Comparison of ENCODE assay signal across 10 cellular contexts in genomic region chr17:82269138-82269881, GRCh38. TPM values are rescaled to one million over a fixed set of nuclear protein-coding genes. Genes with fewer than 3 reads are reported as not detected.
DNase-seq lines count a peak whose midpoint lies in the region; ATAC-seq and TF ChIP-seq lines count a peak whose summit lies in the region.
"Had no signal": no experiment of that assay in that cellular context is flagged by ENCODE, and none has a peak within 500 bp of the region (broad histone marks: within the 10 kb centered on the region; RNA-seq: fewer than 3 reads in every experiment).

No MANE protein-coding gene starts in this region.

- peak overlapping the region; percentile 74 for H3K27ac Mint-ChIP-seq in activated CD4-positive, alpha-beta memory T cell treated with anti-CD3 and anti-CD28 coated beads for 36 hours
- no peak overlapping the region for H3K27ac Mint-ChIP-seq in activated CD4-positive, alpha-beta memory T cell treated with anti-CD3 and anti-CD28 coated beads, Interleukin-2, amount 10 ng/mL, durations not matched to agents 7 days and 5 days
- peak overlapping the region; percentile 73 for H3K27ac Mint-ChIP-seq in activated T-helper 1 cell treated with anti-CD3 and anti-CD28 coated beads, Interleukin-12 subunit alpha, Interleukin-12 subunit beta, Interleukin-2, Interleukin-4 antibody, amounts not matched to agents 30 ng/mL and 10 ng/mL and 1 ng/mL, durations not matched to agents 14 hours and 24 hours and 36 hours
- peak overlapping the region; percentile 47 for H3K27ac Mint-ChIP-seq in stimulated activated naive B cell treated with anti-CD40 and anti-IgM and Interleukin-4, amounts not matched to agents 10 μg/mL and 1 μg/mL and 100 μg/mL, for 72 hours

- H3K9me2 ChIP-seq in PC-9 (ENCODE audit: insufficient read depth): no peaks in the 10 kb centered on the region

- DNase-seq in activated CD4-positive, alpha-beta memory T cell treated with anti-CD3 and anti-CD28 coated beads for 36 hours: no peak
- DNase-seq in activated CD4-positive, alpha-beta memory T cell treated with anti-CD3 and anti-CD28 coated beads, Interleukin-2, amount 10 ng/mL, durations not matched to agents 7 days and 5 days: no peak
- DNase-seq in activated T-helper 1 cell treated with anti-CD3 and anti-CD28 coated beads, Interleukin-12 subunit alpha, Interleukin-12 subunit beta, Interleukin-2, Interleukin-4 antibody, amounts not matched to agents 30 ng/mL and 10 ng/mL and 1 ng/mL, durations not matched to agents 14 hours and 24 hours and 36 hours (ENCODE audit: low spot score): no peak
- DNase-seq in left colon (peak; percentile 64 to 75), PC-9 (no peak), superior temporal gyrus (ENCODE audit: extremely low spot score) (no peak)
- no peak for DNase-seq in stimulated activated naive B cell treated with anti-CD40 and anti-IgM and Interleukin-4, amounts not matched to agents 10 μg/mL and 1 μg/mL and 100 μg/mL, for 72 hours
- DNase-seq: NK-92 treated with Interleukin-12 subunit alpha and Interleukin-12 subunit beta, amount 100 ng/mL, for 24 hours; stimulated activated CD4-positive, alpha-beta T cell treated with anti-CD3 and anti-CD28 coated beads, Interleukin-1b, Interleukin-23, amount 100 ng/mL, for 48 hours had no signal

- no peaks in the 10 kb centered on the region for H3K9me3 Mint-ChIP-seq in activated CD4-positive, alpha-beta memory T cell treated with anti-CD3 and anti-CD28 coated beads for 36 hours
- no peaks in the 10 kb centered on the region for H3K9me3 Mint-ChIP-seq in activated CD4-positive, alpha-beta memory T cell treated with anti-CD3 and anti-CD28 coated beads, Interleukin-2, amount 10 ng/mL, durations not matched to agents 7 days and 5 days
- H3K9me3 Mint-ChIP-seq in activated T-helper 1 cell treated with anti-CD3 and anti-CD28 coated beads, Interleukin-12 subunit alpha, Interleukin-12 subunit beta, Interleukin-2, Interleukin-4 antibody, amounts not matched to agents 30 ng/mL and 10 ng/mL and 1 ng/mL, durations not matched to agents 14 hours and 24 hours and 36 hours: no peaks in the 10 kb centered on the region
- no peaks in the 10 kb centered on the region for H3K9me3 Mint-ChIP-seq in stimulated activated naive B cell treated with anti-CD40 and anti-IgM and Interleukin-4, amounts not matched to agents 10 μg/mL and 1 μg/mL and 100 μg/mL, for 72 hours

- no peaks in the 10 kb centered on the region for H3K27me3 ChIP-seq in PC-9 (ENCODE audit: insufficient read depth, low read depth)

- no peaks in the 10 kb centered on the region for H3K27me3 Mint-ChIP-seq in activated CD4-positive, alpha-beta memory T cell treated with anti-CD3 and anti-CD28 coated beads for 36 hours
- H3K27me3 Mint-ChIP-seq in activated CD4-positive, alpha-beta memory T cell treated with anti-CD3 and anti-CD28 coated beads, Interleukin-2, amount 10 ng/mL, durations not matched to agents 7 days and 5 days: no peaks in the 10 kb centered on the region
- H3K27me3 Mint-ChIP-seq in activated T-helper 1 cell treated with anti-CD3 and anti-CD28 coated beads, Interleukin-12 subunit alpha, Interleukin-12 subunit beta, Interleukin-2, Interleukin-4 antibody, amounts not matched to agents 30 ng/mL and 10 ng/mL and 1 ng/mL, durations not matched to agents 14 hours and 24 hours and 36 hours (ENCODE audit: insufficient read depth): no peaks in the 10 kb centered on the region
- no peaks in the 10 kb centered on the region for H3K27me3 Mint-ChIP-seq in stimulated activated naive B cell treated with anti-CD40 and anti-IgM and Interleukin-4, amounts not matched to agents 10 μg/mL and 1 μg/mL and 100 μg/mL, for 72 hours

- no peak overlapping the region for H3K4me3 Mint-ChIP-seq in activated CD4-positive, alpha-beta memory T cell treated with anti-CD3 and anti-CD28 coated beads for 36 hours
- H3K4me3 Mint-ChIP-seq in activated CD4-positive, alpha-beta memory T cell treated with anti-CD3 and anti-CD28 coated beads, Interleukin-2, amount 10 ng/mL, durations not matched to agents 7 days and 5 days: no peak overlapping the region
- no peak overlapping the region for H3K4me3 Mint-ChIP-seq in activated T-helper 1 cell treated with anti-CD3 and anti-CD28 coated beads, Interleukin-12 subunit alpha, Interleukin-12 subunit beta, Interleukin-2, Interleukin-4 antibody, amounts not matched to agents 30 ng/mL and 10 ng/mL and 1 ng/mL, durations not matched to agents 14 hours and 24 hours and 36 hours
- H3K4me3 Mint-ChIP-seq in stimulated activated naive B cell treated with anti-CD40 and anti-IgM and Interleukin-4, amounts not matched to agents 10 μg/mL and 1 μg/mL and 100 μg/mL, for 72 hours: peak overlapping the region; percentile 8 to 32

- H3K4me1 ChIP-seq in PC-9 (replicated peaks; ENCODE audit: insufficient read depth): peaks cover 46% of the 10 kb centered on the region

- no peak for TF ChIP-seq CTCF in PC-9 (conservative IDR thresholded peaks at IDR 0.05)

- no TSS peak for BruUV-seq in PC-9 (replicated peaks; lab: Mats Ljungman, UMichigan)

- ATAC-seq in left colon (peak; percentile 31), HG03442 (IDR thresholded peaks at IDR 0.05; ENCODE audit: unreplicated experiment) (no peak)
- no peak for ATAC-seq in stimulated activated naive B cell treated with anti-CD40 and anti-IgM and Interleukin-4, amounts not matched to agents 10 μg/mL and 1 μg/mL and 100 μg/mL, for 72 hours (replicated peaks)

- intact Hi-C loops in activated CD4-positive, alpha-beta memory T cell treated with anti-CD3 and anti-CD28 coated beads for 36 hours (cut with micrococcal nuclease): no loop called here
- intact Hi-C loops in activated T-helper 1 cell treated with anti-CD3 and anti-CD28 coated beads, Interleukin-12 subunit alpha, Interleukin-12 subunit beta, Interleukin-2, Interleukin-4 antibody, amounts not matched to agents 30 ng/mL and 10 ng/mL and 1 ng/mL, durations not matched to agents 14 hours and 24 hours and 36 hours (cut with micrococcal nuclease): no loop called here
- intact Hi-C loops in left colon (cut with DNase I, micrococcal nuclease) (no loop called here), PC-9 (cut with micrococcal nuclease; ENCODE audit: unreplicated experiment) (no loop called here)

- CTCF ChIA-PET in activated CD4-positive, alpha-beta memory T cell treated with anti-CD3 and anti-CD28 coated beads for 36 hours (lab: Charles Lee): interaction anchor here (0.8 to 2.4 kb wide), 2 partner anchors 22 to 52 kb away, joined by 3 to 5 read pairs; no protein-coding TSS in a partner anchor
- CTCF ChIA-PET in activated CD4-positive, alpha-beta memory T cell treated with anti-CD3 and anti-CD28 coated beads, Interleukin-2, amount 10 ng/mL, durations not matched to agents 7 days and 5 days (lab: Charles Lee): interaction anchor here (1.5 kb wide), 1 partner anchor 29 kb away, joined by 3 read pairs; no protein-coding TSS in a partner anchor
- CTCF ChIA-PET in PC-9 (lab: Charles Lee): no interaction called here

- H4K20me1 ChIP-seq in PC-9 (ENCODE audit: insufficient read depth): peaks cover 83% of the 10 kb centered on the region

- peaks cover 58% of the 10 kb centered on the region for H3K36me3 Mint-ChIP-seq in activated CD4-positive, alpha-beta memory T cell treated with anti-CD3 and anti-CD28 coated beads for 36 hours
- H3K36me3 Mint-ChIP-seq in activated CD4-positive, alpha-beta memory T cell treated with anti-CD3 and anti-CD28 coated beads, Interleukin-2, amount 10 ng/mL, durations not matched to agents 7 days and 5 days (ENCODE audit: low read depth): peaks cover 67% of the 10 kb centered on the region
- H3K36me3 Mint-ChIP-seq in activated T-helper 1 cell treated with anti-CD3 and anti-CD28 coated beads, Interleukin-12 subunit alpha, Interleukin-12 subunit beta, Interleukin-2, Interleukin-4 antibody, amounts not matched to agents 30 ng/mL and 10 ng/mL and 1 ng/mL, durations not matched to agents 14 hours and 24 hours and 36 hours (ENCODE audit: low read depth): peaks cover 51% of the 10 kb centered on the region
- H3K36me3 Mint-ChIP-seq in stimulated activated naive B cell treated with anti-CD40 and anti-IgM and Interleukin-4, amounts not matched to agents 10 μg/mL and 1 μg/mL and 100 μg/mL, for 72 hours: peaks cover 29 to 50% of the 10 kb centered on the region in 2 donors

- peaks cover 27% of the 10 kb centered on the region for H3K36me3 ChIP-seq in PC-9 (ENCODE audit: low read depth)

- H2AFZ ChIP-seq in PC-9: no peak overlapping the region

- H3K79me2 ChIP-seq in PC-9 (ENCODE audit: low read depth): peaks cover 86% of the 10 kb centered on the region

- no peak overlapping the region for H3K4me2 ChIP-seq in PC-9

- H3K27ac ChIP-seq in PC-9: no peak overlapping the region

- POLR2A ChIA-PET in activated CD4-positive, alpha-beta memory T cell treated with anti-CD3 and anti-CD28 coated beads for 36 hours (lab: Charles Lee): interaction anchor here (1.2 kb wide), 1 partner anchor 28 kb away, joined by 3 read pairs; no protein-coding TSS in a partner anchor
- POLR2A ChIA-PET in activated CD4-positive, alpha-beta memory T cell treated with anti-CD3 and anti-CD28 coated beads, Interleukin-2, amount 10 ng/mL, durations not matched to agents 7 days and 5 days (lab: Charles Lee): interaction anchor here (0.6 to 1.8 kb wide), 4 partner anchors 26 to 253 kb away, joined by 3 to 9 read pairs (median 3); partner anchors contain the start of gene CD7
- POLR2A ChIA-PET in PC-9 (lab: Charles Lee; ENCODE audit: unreplicated experiment): interaction anchor here (0.7 kb wide), 1 partner anchor 246 kb away, joined by 3 read pairs; the partner anchor contains the start of gene LRRC45

- no peaks in the 10 kb centered on the region for H3K9me3 ChIP-seq in PC-9 (ENCODE audit: insufficient read depth, low read depth)

- H3F3A ChIP-seq in PC-9 (ENCODE audit: insufficient read depth, low read depth): peaks cover 47% of the 10 kb centered on the region

- H3K4me1 Mint-ChIP-seq in activated CD4-positive, alpha-beta memory T cell treated with anti-CD3 and anti-CD28 coated beads for 36 hours (ENCODE audit: low read depth): peaks cover 70% of the 10 kb centered on the region
- H3K4me1 Mint-ChIP-seq in activated CD4-positive, alpha-beta memory T cell treated with anti-CD3 and anti-CD28 coated beads, Interleukin-2, amount 10 ng/mL, durations not matched to agents 7 days and 5 days: peaks cover 63% of the 10 kb centered on the region
- peaks cover 66% of the 10 kb centered on the region for H3K4me1 Mint-ChIP-seq in activated T-helper 1 cell treated with anti-CD3 and anti-CD28 coated beads, Interleukin-12 subunit alpha, Interleukin-12 subunit beta, Interleukin-2, Interleukin-4 antibody, amounts not matched to agents 30 ng/mL and 10 ng/mL and 1 ng/mL, durations not matched to agents 14 hours and 24 hours and 36 hours (ENCODE audit: low read depth)
- peaks cover 38 to 71% of the 10 kb centered on the region in 2 donors for H3K4me1 Mint-ChIP-seq in stimulated activated naive B cell treated with anti-CD40 and anti-IgM and Interleukin-4, amounts not matched to agents 10 μg/mL and 1 μg/mL and 100 μg/mL, for 72 hours

- no peak overlapping the region for H3K4me3 ChIP-seq in PC-9

RNA-seq across cellular contexts. Expression of gene CSNK1D, which starts 4.2 kb away (rescaled TPM):
- total RNA-seq in activated CD4-positive, alpha-beta memory T cell treated with anti-CD3 and anti-CD28 coated beads for 36 hours: 100 to 1,000 TPM; 110 to 111 TPM
- 100 to 1,000 TPM; 116 TPM for total RNA-seq in activated CD4-positive, alpha-beta memory T cell treated with anti-CD3 and anti-CD28 coated beads, Interleukin-2, amount 10 ng/mL, durations not matched to agents 7 days and 5 days
- 154 and 161 TPM in 2 replicates for total RNA-seq in activated T-helper 1 cell treated with anti-CD3 and anti-CD28 coated beads, Interleukin-12 subunit alpha, Interleukin-12 subunit beta, Interleukin-2, Interleukin-4 antibody, amounts not matched to agents 30 ng/mL and 10 ng/mL and 1 ng/mL, durations not matched to agents 14 hours and 24 hours and 36 hours
- total RNA-seq in left colon (100 to 1,000 TPM; 165 to 166 TPM), PC-9 (2021) (151 and 181 TPM in 2 replicates)

RNA-seq across cellular contexts. Expression of gene SLC16A3, which starts 40.5 kb away (rescaled TPM):
- 10 to 100 TPM; 97.4 to 99.7 TPM for total RNA-seq in activated CD4-positive, alpha-beta memory T cell treated with anti-CD3 and anti-CD28 coated beads for 36 hours
- 100 to 1,000 TPM; 206 to 210 TPM for total RNA-seq in activated CD4-positive, alpha-beta memory T cell treated with anti-CD3 and anti-CD28 coated beads, Interleukin-2, amount 10 ng/mL, durations not matched to agents 7 days and 5 days
- total RNA-seq in activated T-helper 1 cell treated with anti-CD3 and anti-CD28 coated beads, Interleukin-12 subunit alpha, Interleukin-12 subunit beta, Interleukin-2, Interleukin-4 antibody, amounts not matched to agents 30 ng/mL and 10 ng/mL and 1 ng/mL, durations not matched to agents 14 hours and 24 hours and 36 hours: 111 and 115 TPM in 2 replicates
- total RNA-seq in left colon (100 to 1,000 TPM; 112 to 168 TPM), PC-9 (2021) (157 and 198 TPM in 2 replicates)

RNA-seq across cellular contexts. Expression of gene CD7, which starts 48.1 kb away (rescaled TPM):
- total RNA-seq in activated CD4-positive, alpha-beta memory T cell treated with anti-CD3 and anti-CD28 coated beads for 36 hours: 100 to 1,000 TPM; 570 to 574 TPM
- total RNA-seq in activated CD4-positive, alpha-beta memory T cell treated with anti-CD3 and anti-CD28 coated beads, Interleukin-2, amount 10 ng/mL, durations not matched to agents 7 days and 5 days: 100 to 1,000 TPM; 138 to 140 TPM
- 454 and 455 TPM in 2 replicates for total RNA-seq in activated T-helper 1 cell treated with anti-CD3 and anti-CD28 coated beads, Interleukin-12 subunit alpha, Interleukin-12 subunit beta, Interleukin-2, Interleukin-4 antibody, amounts not matched to agents 30 ng/mL and 10 ng/mL and 1 ng/mL, durations not matched to agents 14 hours and 24 hours and 36 hours
- 10 to 100 TPM in 1 of 2 donors, 1 to 10 TPM in 1; 5.2 to 10.0 TPM for total RNA-seq in left colon
- total RNA-seq in PC-9 (2021): 0.48 and 0.68 TPM in 2 replicates

RNA-seq across cellular contexts. Expression of gene CCDC57, which starts 56.7 kb away (rescaled TPM):
- total RNA-seq in activated CD4-positive, alpha-beta memory T cell treated with anti-CD3 and anti-CD28 coated beads for 36 hours: 10 to 100 TPM; 49.6 to 51.7 TPM
- total RNA-seq in activated CD4-positive, alpha-beta memory T cell treated with anti-CD3 and anti-CD28 coated beads, Interleukin-2, amount 10 ng/mL, durations not matched to agents 7 days and 5 days: 10 to 100 TPM; 49.8 to 54.9 TPM
- total RNA-seq in activated T-helper 1 cell treated with anti-CD3 and anti-CD28 coated beads, Interleukin-12 subunit alpha, Interleukin-12 subunit beta, Interleukin-2, Interleukin-4 antibody, amounts not matched to agents 30 ng/mL and 10 ng/mL and 1 ng/mL, durations not matched to agents 14 hours and 24 hours and 36 hours: 59.5 and 60.8 TPM in 2 replicates
- total RNA-seq in left colon (10 to 100 TPM; 29.6 to 53.4 TPM), PC-9 (2021) (138 and 140 TPM in 2 replicates)

Comparison
In these comparisons a context has a peak if more than half of its experiments do, and no peak if none do; other contexts are left out.
1. DNase-seq: peak in left colon (2 of 2); none in activated CD4-positive, alpha-beta memory T cell treated with anti-CD3 and anti-CD28 coated beads for 36 hours (single experiment), activated CD4-positive, alpha-beta memory T cell treated with anti-CD3 and anti-CD28 coated beads, Interleukin-2, amount 10 ng/mL, durations not matched to agents 7 days and 5 days (single experiment), activated T-helper 1 cell treated with anti-CD3 and anti-CD28 coated beads, Interleukin-12 subunit alpha, Interleukin-12 subunit beta, Interleukin-2, Interleukin-4 antibody, amounts not matched to agents 30 ng/mL and 10 ng/mL and 1 ng/mL, durations not matched to agents 14 hours and 24 hours and 36 hours (single experiment), stimulated activated naive B cell treated with anti-CD40 and anti-IgM and Interleukin-4, amounts not matched to agents 10 μg/mL and 1 μg/mL and 100 μg/mL, for 72 hours (single experiment), PC-9 (0 of 2) and superior temporal gyrus (single experiment).
2. H3K4me3 Mint-ChIP-seq: peak in stimulated activated naive B cell treated with anti-CD40 and anti-IgM and Interleukin-4, amounts not matched to agents 10 μg/mL and 1 μg/mL and 100 μg/mL, for 72 hours (2 of 2); none in activated CD4-positive, alpha-beta memory T cell treated with anti-CD3 and anti-CD28 coated beads for 36 hours (single experiment), activated CD4-positive, alpha-beta memory T cell treated with anti-CD3 and anti-CD28 coated beads, Interleukin-2, amount 10 ng/mL, durations not matched to agents 7 days and 5 days (single experiment) and activated T-helper 1 cell treated with anti-CD3 and anti-CD28 coated beads, Interleukin-12 subunit alpha, Interleukin-12 subunit beta, Interleukin-2, Interleukin-4 antibody, amounts not matched to agents 30 ng/mL and 10 ng/mL and 1 ng/mL, durations not matched to agents 14 hours and 24 hours and 36 hours (single experiment).
3. RNA of gene CD7, which starts 48.1 kb away (total RNA-seq): 570 to 574 TPM in activated CD4-positive, alpha-beta memory T cell treated with anti-CD3 and anti-CD28 coated beads for 36 hours, 454 to 455 TPM in activated T-helper 1 cell treated with anti-CD3 and anti-CD28 coated beads, Interleukin-12 subunit alpha, Interleukin-12 subunit beta, Interleukin-2, Interleukin-4 antibody, amounts not matched to agents 30 ng/mL and 10 ng/mL and 1 ng/mL, durations not matched to agents 14 hours and 24 hours and 36 hours and 138 to 140 TPM in activated CD4-positive, alpha-beta memory T cell treated with anti-CD3 and anti-CD28 coated beads, Interleukin-2, amount 10 ng/mL, durations not matched to agents 7 days and 5 days; 5.2 to 10.0 TPM in left colon and 0.48 to 0.68 TPM in PC-9; every median in the first group is over 10 times any median in the second.